ENCODE assay signal across 8 cellular contexts in the genomic region with DNA sequence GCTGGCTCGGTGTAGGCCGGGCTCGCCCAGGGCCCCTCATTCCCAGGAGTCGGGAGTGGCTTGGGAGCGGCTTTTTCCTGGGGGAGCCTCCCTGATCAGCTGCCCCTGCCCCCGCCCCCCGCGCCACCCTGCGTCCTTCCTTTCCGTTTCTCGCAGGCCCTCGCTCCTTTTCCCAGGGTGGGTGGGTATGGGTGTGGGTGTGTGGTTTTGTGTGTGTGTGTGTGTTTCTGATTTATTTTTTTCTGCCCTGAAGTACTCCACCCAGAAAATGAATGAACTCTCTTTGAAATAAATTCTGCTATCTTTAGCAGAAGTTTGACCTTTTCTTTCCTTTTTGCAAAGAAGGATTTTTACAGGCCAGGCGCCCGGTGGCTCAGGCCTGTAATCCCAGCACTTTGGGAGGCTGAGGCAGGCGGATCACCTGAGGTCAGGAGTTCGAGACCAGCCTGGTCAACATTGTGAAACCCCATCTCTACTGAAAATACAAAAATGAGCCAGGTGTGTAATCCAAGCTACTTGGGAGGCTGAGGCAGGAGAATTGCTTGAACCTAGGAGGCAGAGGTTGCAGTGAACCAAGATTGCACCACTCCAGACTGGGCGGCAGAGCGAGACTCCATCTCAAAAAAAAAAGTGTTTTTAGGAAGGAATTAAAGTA. TPM values are rescaled to one million over a fixed set of nuclear protein-coding genes. Genes with fewer than 3 reads are reported as not detected.
DNase-seq lines count a peak whose midpoint lies in the region; ATAC-seq and TF ChIP-seq lines count a peak whose summit lies in the region.

No MANE protein-coding gene starts in this region.

- peak overlapping the region; percentile 97 for H3K27ac Mint-ChIP-seq in activated CD8-positive, alpha-beta T cell treated with anti-CD3 and anti-CD28 coated beads for 36 hours
- peak overlapping the region; percentile 97 for H3K27ac Mint-ChIP-seq in type B pancreatic cell

- H3K27ac ChIP-seq in left lung: peak overlapping the region; percentile 91 to 93

- H3K9me3 Mint-ChIP-seq in activated CD8-positive, alpha-beta T cell treated with anti-CD3 and anti-CD28 coated beads for 36 hours: no peaks in the 10 kb centered on the region
- no peaks in the 10 kb centered on the region for H3K9me3 Mint-ChIP-seq in type B pancreatic cell

- no peak for DNase-seq in activated CD8-positive, alpha-beta T cell treated with anti-CD3 and anti-CD28 coated beads for 36 hours
- DNase-seq in left lung (no peak), type B pancreatic cell (ENCODE audit: extremely low spot score, unreplicated experiment) (no peak), putamen (ENCODE audit: low spot score) (no peak), occipital lobe (lab: John Stamatoyannopoulos, UW) (no peak)

- no peaks in the 10 kb centered on the region for H3K27me3 Mint-ChIP-seq in activated CD8-positive, alpha-beta T cell treated with anti-CD3 and anti-CD28 coated beads for 36 hours
- H3K27me3 Mint-ChIP-seq in type B pancreatic cell: no peaks in the 10 kb centered on the region

- ATAC-seq in HG02885 (IDR thresholded peaks at IDR 0.05; ENCODE audit: poor library complexity, unreplicated experiment) (peak; percentile 24), left lung (no peak), GM21825 (IDR thresholded peaks at IDR 0.05; ENCODE audit: unreplicated experiment) (no peak)
- ATAC-seq in activated CD8-positive, alpha-beta T cell treated with anti-CD3 and anti-CD28 coated beads for 36 hours: peak; percentile 25

- H3K27me3 ChIP-seq in left lung: no peaks in the 10 kb centered on the region

- TF ChIP-seq CTCF in GM12875 (IDR thresholded peaks at IDR 0.05; ENCODE audit: borderline replicate concordance, insufficient read depth, low read depth, low read length) (no peak), left lung (IDR thresholded peaks at IDR 0.05) (no peak), type B pancreatic cell (conservative IDR thresholded peaks at IDR 0.05) (no peak)
- TF ChIP-seq CTCF in activated CD8-positive, alpha-beta T cell treated with anti-CD3 and anti-CD28 coated beads for 36 hours (IDR thresholded peaks at IDR 0.05): no peak

- H3K36me3 Mint-ChIP-seq in activated CD8-positive, alpha-beta T cell treated with anti-CD3 and anti-CD28 coated beads for 36 hours (ENCODE audit: low read depth): peaks cover 51% of the 10 kb centered on the region
- H3K36me3 Mint-ChIP-seq in type B pancreatic cell: peaks cover 26% of the 10 kb centered on the region

- H3K9me3 ChIP-seq in left lung: no peaks in the 10 kb centered on the region

- CTCF ChIA-PET in activated CD8-positive, alpha-beta T cell treated with anti-CD3 and anti-CD28 coated beads for 36 hours (lab: Charles Lee): interaction anchor here (1.2 to 2.5 kb wide), 5 partner anchors 10 to 134 kb away, joined by 3 to 10 read pairs (median 5); a partner anchor contains a TSS

- H3K36me3 ChIP-seq in left lung: peaks cover 0 to 33% of the 10 kb centered on the region in 2 donors

- H3K4me1 ChIP-seq in left lung: peaks cover 33 to 71% of the 10 kb centered on the region in 2 donors

- peak overlapping the region; percentile 82 for H3K4me3 Mint-ChIP-seq in activated CD8-positive, alpha-beta T cell treated with anti-CD3 and anti-CD28 coated beads for 36 hours
- peak overlapping the region; percentile 77 for H3K4me3 Mint-ChIP-seq in type B pancreatic cell

- peaks cover 63% of the 10 kb centered on the region for H3K4me1 Mint-ChIP-seq in activated CD8-positive, alpha-beta T cell treated with anti-CD3 and anti-CD28 coated beads for 36 hours (ENCODE audit: low read depth)
- peaks cover 47% of the 10 kb centered on the region for H3K4me1 Mint-ChIP-seq in type B pancreatic cell (ENCODE audit: unreplicated experiment)

- intact Hi-C loops in activated CD8-positive, alpha-beta T cell treated with anti-CD3 and anti-CD28 coated beads for 36 hours (cut with micrococcal nuclease): loop anchor here (5.0 kb wide), 1 partner anchor 63 kb away; a partner anchor contains a TSS
- intact Hi-C loops in left lung (cut with DNase I): loop anchor here in 1 of 2 donors (10.0 kb wide), 1 partner anchor 61 kb away; a partner anchor contains a TSS

- H3K4me3 ChIP-seq in GM12875 (ENCODE audit: low read depth, low read length) (peak overlapping the region; percentile 33), left lung (peak overlapping the region in 1 of 2 donors; percentile 39)

- POLR2A ChIA-PET in activated CD8-positive, alpha-beta T cell treated with anti-CD3 and anti-CD28 coated beads for 36 hours (lab: Charles Lee): interaction anchor here (1.1 to 4.0 kb wide), 4 partner anchors 11 to 30 kb away, joined by 4 to 28 read pairs (median 8); a partner anchor contains a TSS

RNA-seq across cellular contexts. Expression of a gene that starts 30.0 kb away (rescaled TPM):
- total RNA-seq in activated CD8-positive, alpha-beta T cell treated with anti-CD3 and anti-CD28 coated beads for 36 hours: 10 to 100 TPM; 21.2 to 21.3 TPM
- total RNA-seq in left lung (10 to 100 TPM; 37.1 to 49.5 TPM), type B pancreatic cell (ENCODE audit: low replicate concordance) (36.9 and 53.2 TPM in 2 replicates), occipital lobe (14.7 TPM)

Comparison
In these comparisons a context has a peak if more than half of its experiments do, and no peak if none do; other contexts are left out.
1. ATAC-seq: peak in HG02885 (single experiment) and activated CD8-positive, alpha-beta T cell treated with anti-CD3 and anti-CD28 coated beads for 36 hours (single experiment); none in left lung (single experiment) and GM21825 (single experiment).